In the genomic region with DNA sequence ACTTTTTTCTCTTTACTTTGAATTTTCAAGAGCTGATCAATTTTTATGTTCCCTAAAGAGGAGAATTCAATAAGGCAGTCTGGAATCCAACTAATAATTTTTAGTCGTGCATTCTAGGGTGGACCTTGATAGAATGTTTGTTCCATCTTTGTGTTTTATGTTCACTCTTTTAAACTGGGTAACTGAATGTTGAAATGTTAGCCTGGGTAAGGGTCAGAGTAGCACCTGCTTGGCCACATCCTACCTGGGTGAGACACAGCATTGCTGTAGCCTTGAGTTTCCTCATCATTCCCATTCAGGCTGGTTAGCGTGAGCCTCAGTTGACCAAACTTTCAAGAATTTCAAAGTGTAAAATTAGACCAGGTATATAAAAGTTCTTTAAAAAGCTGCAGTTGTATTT, we compare ENCODE assay signal across 15 cellular contexts.
DNase-seq lines count a peak whose midpoint lies in the region; ATAC-seq and TF ChIP-seq lines count a peak whose summit lies in the region.
"Had no signal": no experiment of that assay in that cellular context is flagged by ENCODE, and none has a peak within 500 bp of the region (broad histone marks: within the 10 kb centered on the region; RNA-seq: fewer than 3 reads in every experiment).

No MANE protein-coding gene starts in this region.

- no peak overlapping the region for H3K9ac ChIP-seq in endodermal cell (ENCODE audit: extremely low read depth, low read length, poor library complexity, severe bottlenecking)

- H3K4me1 ChIP-seq in left ventricle myocardium inferior (peaks cover 31% of the 10 kb centered on the region), right cardiac atrium (ENCODE audit: control insufficient read depth, insufficient read depth, low read length) (peaks cover 2% of the 10 kb centered on the region), gastroesophageal sphincter (peaks cover 9 to 66% (median 11%) of the 10 kb centered on the region in 3 donors), endodermal cell (ENCODE audit: control insufficient read depth, insufficient read depth, low read length) (no peaks in the 10 kb centered on the region)

- H3K9me3 Mint-ChIP-seq in osteocyte (ENCODE audit: unreplicated experiment) (no peaks in the 10 kb centered on the region), endodermal cell (no peaks in the 10 kb centered on the region)
- H3K9me3 Mint-ChIP-seq: CD8-positive, alpha-beta memory T cell; GM23338 had no signal

- H3K9me3 ChIP-seq in left ventricle myocardium inferior (replicated peaks) (no peaks in the 10 kb centered on the region), right cardiac atrium (ENCODE audit: control insufficient read depth, low read length) (no peaks in the 10 kb centered on the region), gastroesophageal sphincter (no peaks in the 10 kb centered on the region), endodermal cell (ENCODE audit: control insufficient read depth, low read length) (no peaks in the 10 kb centered on the region)

- H3K4me1 Mint-ChIP-seq in osteocyte (ENCODE audit: unreplicated experiment) = peaks cover 56% of the 10 kb centered on the region
- peaks cover 1% of the 10 kb centered on the region for H3K4me1 Mint-ChIP-seq in endodermal cell
- H3K4me1 Mint-ChIP-seq: CD8-positive, alpha-beta memory T cell had no signal

- H3K27ac Mint-ChIP-seq in osteocyte (ENCODE audit: unreplicated experiment) (peak overlapping the region; percentile 76), endodermal cell (no peak overlapping the region)
- H3K27ac Mint-ChIP-seq: CD8-positive, alpha-beta memory T cell; GM23338 had no signal

- H3K4me3 ChIP-seq in left ventricle myocardium inferior = no peak overlapping the region
- no peak overlapping the region for H3K4me3 ChIP-seq in right cardiac atrium (ENCODE audit: low read length)
- no peak overlapping the region for H3K4me3 ChIP-seq in gastroesophageal sphincter
- H3K4me3 ChIP-seq in endodermal cell (ENCODE audit: low read length) = no peak overlapping the region
- H3K4me3 ChIP-seq: GM23338 had no signal

- intact Hi-C loops in left ventricle myocardium inferior (cut with micrococcal nuclease) = no loop called here
- intact Hi-C loops in right cardiac atrium (cut with DNase I) = no loop called here

- no peak overlapping the region for H3K4me3 Mint-ChIP-seq in osteocyte (ENCODE audit: unreplicated experiment)
- H3K4me3 Mint-ChIP-seq in endodermal cell = no peak overlapping the region
- H3K4me3 Mint-ChIP-seq: CD8-positive, alpha-beta memory T cell; GM23338 had no signal

- H3K36me3 Mint-ChIP-seq in osteocyte (ENCODE audit: unreplicated experiment) (no peaks in the 10 kb centered on the region), endodermal cell (ENCODE audit: low read depth) (no peaks in the 10 kb centered on the region)
- H3K36me3 Mint-ChIP-seq: CD8-positive, alpha-beta memory T cell had no signal

- H3K36me3 ChIP-seq in left ventricle myocardium inferior (no peaks in the 10 kb centered on the region), gastroesophageal sphincter (no peaks in the 10 kb centered on the region), endodermal cell (ENCODE audit: control insufficient read depth, insufficient read depth, low read length) (no peaks in the 10 kb centered on the region)

- ATAC-seq in right cardiac atrium = no peak
- peak; percentile 25 for ATAC-seq in gastroesophageal sphincter
- ATAC-seq in activated CD4-positive, CD25-positive, alpha-beta regulatory T cell treated with anti-CD3 and anti-CD28 coated beads, Interleukin-2, amount 50 U/mL, for 24 hours = no peak
- ATAC-seq: GM23338, Panc1 had no signal

- no peaks in the 10 kb centered on the region for H3K27me3 Mint-ChIP-seq in osteocyte (ENCODE audit: unreplicated experiment)
- H3K27me3 Mint-ChIP-seq in endodermal cell (ENCODE audit: insufficient read depth) = no peaks in the 10 kb centered on the region

- no peak for TF ChIP-seq CTCF in left ventricle myocardium inferior (IDR thresholded peaks at IDR 0.05; ENCODE audit: borderline replicate concordance)
- no peak for TF ChIP-seq CTCF in gastroesophageal sphincter (IDR thresholded peaks at IDR 0.05)
- no peak for TF ChIP-seq CTCF in osteocyte (IDR thresholded peaks at IDR 0.05)
- no peak for TF ChIP-seq CTCF in endodermal cell (conservative IDR thresholded peaks at IDR 0.05)

- DNase-seq in left ventricle myocardium inferior (no peak), right cardiac atrium (no peak), osteocyte (ENCODE audit: extremely low spot score, unreplicated experiment) (no peak), middle frontal gyrus (ENCODE audit: extremely low spot score, low spot score) (no peak), endodermal cell (no peak)
- no peak for DNase-seq in activated CD4-positive, alpha-beta T cell treated with anti-CD3 and anti-CD28 coated beads for 48 hours
- DNase-seq: C1 segment of cervical spinal cord; CD8-positive, alpha-beta memory T cell; HCEC 1CT; NCI-H1105; NCI-H2081 treated with DMSO at 0.1 percent for 48 hours had no signal

- TF ChIP-seq POLR2A in gastroesophageal sphincter (IDR thresholded peaks at IDR 0.05) = no peak

- H3K27me3 ChIP-seq in left ventricle myocardium inferior (ENCODE audit: low read depth) = no peaks in the 10 kb centered on the region
- no peaks in the 10 kb centered on the region for H3K27me3 ChIP-seq in right cardiac atrium (ENCODE audit: control insufficient read depth, insufficient read depth)
- no peaks in the 10 kb centered on the region for H3K27me3 ChIP-seq in gastroesophageal sphincter
- no peaks in the 10 kb centered on the region for H3K27me3 ChIP-seq in endodermal cell (ENCODE audit: control insufficient read depth, insufficient read depth, low read length, poor library complexity, severe bottlenecking)

- H3K27ac ChIP-seq in left ventricle myocardium inferior (replicated peaks) (peak overlapping the region; percentile 74), right cardiac atrium (ENCODE audit: low read length) (no peak overlapping the region), gastroesophageal sphincter (peak overlapping the region; percentile 61 to 84 (median 73)), endodermal cell (ENCODE audit: low read depth, low read length) (no peak overlapping the region)

- no peak for TF ChIP-seq EP300 in gastroesophageal sphincter (IDR thresholded peaks at IDR 0.05)

- 78% methylated on average over 2 of the region's 2 CpGs for WGBS in right cardiac atrium
- WGBS in gastroesophageal sphincter (ENCODE audit: low coverage in 1 of 2), 2 donors = 67 to 73% methylated on average over 2 of the region's 2 CpGs
- WGBS in endodermal cell (ENCODE audit: insufficient coverage in 1 of 2, insufficient read length in 1 of 2), 2 experiments = 95% methylated on average over 2 of the region's 2 CpGs; no CpG with 5 or more reads in 1 of the 2 experiments

Comparison
In these comparisons a context has a peak if more than half of its experiments do, and no peak if none do; other contexts are left out.
1. H3K27ac ChIP-seq: peak in left ventricle myocardium inferior (single experiment) and gastroesophageal sphincter (4 of 4); none in right cardiac atrium (single experiment) and endodermal cell (single experiment).